8 cellular contexts compared by ENCODE assay signal in the genomic region with DNA sequence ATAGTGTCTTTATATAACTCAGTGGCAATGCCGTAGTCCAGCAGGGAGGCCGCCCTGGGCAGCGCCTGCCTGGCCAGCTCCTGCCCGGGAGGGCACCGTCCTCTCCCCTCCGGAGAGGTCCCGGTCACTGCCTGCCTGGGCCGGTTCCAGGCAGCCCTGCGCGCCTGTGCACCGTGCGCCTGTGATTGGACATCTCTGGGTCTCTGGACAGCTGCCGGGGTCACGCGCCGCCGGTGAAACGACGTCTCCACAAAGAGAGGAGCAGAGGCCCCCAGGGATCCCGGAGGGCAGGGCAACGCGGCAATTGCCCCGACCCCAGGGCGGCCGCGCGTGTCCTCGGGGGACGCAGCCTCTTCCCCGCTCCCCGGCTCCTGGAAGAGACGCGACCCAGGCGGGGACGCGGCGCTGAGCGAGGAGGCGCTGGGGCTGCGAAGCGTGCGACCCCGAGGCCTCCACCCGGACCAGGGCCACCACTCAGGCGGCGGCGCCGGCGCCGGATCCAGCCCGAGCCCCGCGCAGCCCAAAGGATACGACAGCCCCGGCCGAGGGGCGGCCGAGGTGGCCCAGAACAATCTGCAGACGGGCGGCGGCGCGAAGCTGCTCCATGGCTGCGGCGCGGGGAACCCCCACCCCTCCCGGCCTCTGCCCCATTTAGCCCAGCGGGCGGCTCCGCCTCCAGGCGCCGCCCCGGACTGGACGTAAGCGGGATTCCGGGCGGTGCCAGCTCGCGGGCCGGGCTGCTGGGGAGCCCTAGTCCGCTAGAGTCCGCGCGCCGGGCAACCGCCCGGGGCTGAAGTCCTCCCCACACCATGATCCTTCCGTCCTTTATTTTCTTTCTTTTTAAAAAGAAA.
A peak's percentile ranks its signal among the peaks of the same experiment; 100 is the strongest.
DNase-seq lines count a peak whose midpoint lies in the region; ATAC-seq and TF ChIP-seq lines count a peak whose summit lies in the region.

A gene (minus strand): TSS at position 628 of the 851 bp plus-strand sequence. CDS start 22 bp downstream, at position 606.

- TF ChIP-seq CTCF in AG04449 (IDR thresholded peaks at IDR 0.05; ENCODE audit: insufficient read depth, low read length, missing control alignments): no peak
- TF ChIP-seq CTCF in choroid plexus epithelial cell (conservative IDR thresholded peaks at IDR 0.05; ENCODE audit: low read depth, low read length): no peak

- CTCF ChIA-PET in AG04449 (lab: Yijun Ruan, JAX): interaction anchor here (0.6 to 6.5 kb wide), 7 partner anchors 14 to 218 kb away, joined by 3 to 77 read pairs (median 3); a partner anchor contains a TSS

- POLR2A ChIA-PET in AG04449 (lab: Yijun Ruan, JAX): interaction anchor here (0.6 to 1.5 kb wide), 3 partner anchors 9 to 200 kb away, joined by 3 to 5 read pairs (median 3); no protein-coding TSS in a partner anchor

- peak; percentile 16 for DNase-seq in AG04449 (ENCODE audit: low read depth, low spot score)
- DNase-seq in NCI-H2196 treated with DMSO at 0.1 percent for 48 hours (lab: John Stamatoyannopoulos, UW; ENCODE audit: unreplicated experiment): peak; percentile 43
- DNase-seq in activated CD4-positive, alpha-beta T cell treated with anti-CD3 and anti-CD28 coated beads for 48 hours: peak; percentile 81
- peak; percentile 82 for DNase-seq in choroid plexus epithelial cell (ENCODE audit: low read depth)
- DNase-seq in stimulated activated CD4-positive, alpha-beta T cell treated with anti-CD3 and anti-CD28 coated beads, Interleukin-1b, Interleukin-23, amount 100 ng/mL, for 1 hour (ENCODE audit: low read depth in 2 of 2): peak; percentile 53 to 62

- peak within 1 kb of the TSS; percentile 96 for H3K27ac ChIP-seq in layer of hippocampus (ENCODE audit: low read depth, low read length)

- ATAC-seq in GM18517 (IDR thresholded peaks at IDR 0.05; ENCODE audit: unreplicated experiment) (peak; percentile 62), HG03025 (IDR thresholded peaks at IDR 0.05; ENCODE audit: low FRiP score, unreplicated experiment) (peak; percentile 64)

- H3K4me3 ChIP-seq in AG04449 (ENCODE audit: low read depth, low read length) (peak within 1 kb of the TSS; percentile 65), choroid plexus epithelial cell (ENCODE audit: low read depth, low read length) (peak within 1 kb of the TSS; percentile 77)

- no peaks in the 10 kb centered on the region for H3K27me3 ChIP-seq in layer of hippocampus (ENCODE audit: control insufficient read depth, insufficient read depth, low read length)

Comparison
In these comparisons a context has a peak if more than half of its experiments do, and no peak if none do; other contexts are left out.
1. Peak in every context shown above with its lines: DNase-seq, ATAC-seq, H3K4me3 ChIP-seq and H3K27ac ChIP-seq.
2. DNase-seq: peak in every context shown above with its lines; median percentile 82 in choroid plexus epithelial cell; 81 in activated CD4-positive, alpha-beta T cell treated with anti-CD3 and anti-CD28 coated beads for 48 hours; 58 in stimulated activated CD4-positive, alpha-beta T cell treated with anti-CD3 and anti-CD28 coated beads, Interleukin-1b, Interleukin-23, amount 100 ng/mL, for 1 hour; 43 in NCI-H2196 treated with DMSO at 0.1 percent for 48 hours; 16 in AG04449.